Comparison of ENCODE assay signal across 13 cellular contexts in genomic region chr1:200379431-200379755, GRCh38. TPM values are rescaled to one million over a fixed set of nuclear protein-coding genes. Genes with fewer than 3 reads are reported as not detected.
DNase-seq lines count a peak whose midpoint lies in the region; ATAC-seq and TF ChIP-seq lines count a peak whose summit lies in the region.
"Had no signal": no experiment of that assay in that cellular context is flagged by ENCODE, and none has a peak within 500 bp of the region (broad histone marks: within the 10 kb centered on the region; RNA-seq: fewer than 3 reads in every experiment).

No MANE protein-coding gene starts in this region.

- intact Hi-C loops in left lung (cut with DNase I), result no loop called here

- in situ Hi-C loops in GM23248 (cut with MboI), result no loop called here

- peaks cover 51% of the 10 kb centered on the region for H3K4me1 ChIP-seq in GM23248 (ENCODE audit: insufficient read depth)
- peaks cover 11% of the 10 kb centered on the region for H3K4me1 ChIP-seq in smooth muscle cell (ENCODE audit: low read depth)
- peaks cover 0 to 6% of the 10 kb centered on the region in 2 donors for H3K4me1 ChIP-seq in left lung

- no peaks in the 10 kb centered on the region for H3K9me3 ChIP-seq in GM23248 (ENCODE audit: low read depth)
- no peaks in the 10 kb centered on the region for H3K9me3 ChIP-seq in smooth muscle cell (replicated peaks; ENCODE audit: low read depth)
- H3K9me3 ChIP-seq in left lung, result no peaks in the 10 kb centered on the region
- H3K9me3 ChIP-seq: adrenal gland had no signal

- no peaks in the 10 kb centered on the region for H3K9me2 ChIP-seq in GM23248 (ENCODE audit: insufficient read depth)

- CTCF ChIA-PET in RWPE1 (lab: Yijun Ruan, JAX), result interaction anchor here (0.5 to 0.7 kb wide), 6 partner anchors 10 to 567 kb away, joined by 3 read pairs; partner anchors contain the start of gene ZNF281

- H3K27me3 Mint-ChIP-seq in activated naive CD8-positive, alpha-beta T cell treated with anti-CD3 and anti-CD28 coated beads, Interleukin-2, amount 50 U/mL, for 24 hours, result no peaks in the 10 kb centered on the region
- H3K27me3 Mint-ChIP-seq: stimulated activated naive B cell treated with anti-CD40 and anti-IgM and Interleukin-4, amounts not matched to agents 10 μg/mL and 1 μg/mL and 100 μg/mL, for 72 hours had no signal

- ATAC-seq in left lung, result no peak
- no peak for ATAC-seq in GM18867 (IDR thresholded peaks at IDR 0.05; ENCODE audit: unreplicated experiment)
- no peak for ATAC-seq in GM18868 (IDR thresholded peaks at IDR 0.05; ENCODE audit: unreplicated experiment)
- ATAC-seq in activated naive CD8-positive, alpha-beta T cell treated with anti-CD3 and anti-CD28 coated beads, Interleukin-2, amount 50 U/mL, for 24 hours, result no peak
- ATAC-seq: activated CD8-positive, alpha-beta T cell treated with anti-CD3 and anti-CD28 coated beads, Interleukin-2, amount 10 ng/mL, durations not matched to agents 7 days and 5 days; stimulated activated naive B cell treated with anti-CD40 and anti-IgM and Interleukin-4, amounts not matched to agents 10 μg/mL and 1 μg/mL and 100 μg/mL, for 72 hours had no signal

- H3K4me1 Mint-ChIP-seq in activated naive CD8-positive, alpha-beta T cell treated with anti-CD3 and anti-CD28 coated beads, Interleukin-2, amount 50 U/mL, for 24 hours, result peaks cover 7% of the 10 kb centered on the region

- H3K4me3 ChIP-seq in GM23248 (no peak overlapping the region), fibroblast of pulmonary artery (replicated peaks; ENCODE audit: low read depth, low read length) (no peak overlapping the region), smooth muscle cell (no peak overlapping the region), left lung (no peak overlapping the region)
- H3K4me3 ChIP-seq: adrenal gland had no signal

- DNase-seq in GM23248 (peak; percentile 91), RWPE1 (ENCODE audit: low spot score) (peak; percentile 94), fibroblast of pulmonary artery (ENCODE audit: low read depth) (peak; percentile 93), smooth muscle cell (lab: John Stamatoyannopoulos, UW; ENCODE audit: unreplicated experiment) (no peak), left lung (no peak)
- no peak for DNase-seq in activated naive CD8-positive, alpha-beta T cell treated with anti-CD3 and anti-CD28 coated beads, Interleukin-2, amount 50 U/mL, for 24 hours
- DNase-seq: activated CD8-positive, alpha-beta T cell treated with anti-CD3 and anti-CD28 coated beads, Interleukin-2, amount 10 ng/mL, durations not matched to agents 7 days and 5 days; adrenal gland; NCI-H2171 treated with DMSO at 0.1 percent for 48 hours; stimulated activated CD4-positive, alpha-beta T cell treated with anti-CD3 and anti-CD28 coated beads, Interleukin-12 subunit alpha, Interleukin-12 subunit beta, amount 100 ng/mL, for 4 hours; stimulated activated naive B cell treated with anti-CD40 and anti-IgM and Interleukin-4, amounts not matched to agents 10 μg/mL and 1 μg/mL and 100 μg/mL, for 72 hours had no signal

- H3K4me2 ChIP-seq in GM23248 (ENCODE audit: unreplicated experiment) (peak overlapping the region; percentile 61), smooth muscle cell (peak overlapping the region; percentile 69)

- POLR2A ChIA-PET in RWPE1 (lab: Yijun Ruan, JAX; ENCODE audit: low non-redundant PET), result no interaction called here

- no peaks in the 10 kb centered on the region for H3K27me3 ChIP-seq in GM23248 (replicated peaks; ENCODE audit: insufficient read depth)
- H3K27me3 ChIP-seq in smooth muscle cell (ENCODE audit: low read depth), result no peaks in the 10 kb centered on the region
- H3K27me3 ChIP-seq in left lung, result no peaks in the 10 kb centered on the region
- H3K27me3 ChIP-seq: adrenal gland had no signal

- H3K9ac ChIP-seq in GM23248 (no peak overlapping the region), smooth muscle cell (ENCODE audit: low read depth) (no peak overlapping the region)

- H3K4me3 Mint-ChIP-seq in activated naive CD8-positive, alpha-beta T cell treated with anti-CD3 and anti-CD28 coated beads, Interleukin-2, amount 50 U/mL, for 24 hours, result no peak overlapping the region
- H3K4me3 Mint-ChIP-seq: activated CD8-positive, alpha-beta T cell treated with anti-CD3 and anti-CD28 coated beads, Interleukin-2, amount 10 ng/mL, durations not matched to agents 7 days and 5 days; stimulated activated naive B cell treated with anti-CD40 and anti-IgM and Interleukin-4, amounts not matched to agents 10 μg/mL and 1 μg/mL and 100 μg/mL, for 72 hours had no signal

- 0 to 3% methylated on average over 1 of the region's 1 CpG for WGBS in GM23248 (ENCODE audit: low coverage in 1 of 2, low lambda C conversion rate in 2 of 2, missing lambda C conversion rate in 2 of 2), 2 experiments
- WGBS in smooth muscle cell (ENCODE audit: low lambda C conversion rate), result 4% methylated on average over 1 of the region's 1 CpG

- H2AFZ ChIP-seq in GM23248 (no peak overlapping the region), smooth muscle cell (ENCODE audit: low read depth) (no peak overlapping the region)

- peak overlapping the region; percentile 64 for H3K27ac ChIP-seq in GM23248
- peak overlapping the region; percentile 94 for H3K27ac ChIP-seq in RWPE1
- peak overlapping the region; percentile 79 for H3K27ac ChIP-seq in smooth muscle cell (ENCODE audit: low read depth)
- no peak overlapping the region for H3K27ac ChIP-seq in left lung
- H3K27ac ChIP-seq: adrenal gland had no signal

- peaks cover 61% of the 10 kb centered on the region for H3F3A ChIP-seq in GM23248 (ENCODE audit: insufficient read depth)
- H3F3A ChIP-seq in smooth muscle cell (ENCODE audit: low read depth), result peaks cover 4% of the 10 kb centered on the region

- H3K9me3 Mint-ChIP-seq in activated naive CD8-positive, alpha-beta T cell treated with anti-CD3 and anti-CD28 coated beads, Interleukin-2, amount 50 U/mL, for 24 hours, result no peaks in the 10 kb centered on the region

- H4K20me1 ChIP-seq in GM23248 (ENCODE audit: insufficient read depth) (no peaks in the 10 kb centered on the region), smooth muscle cell (ENCODE audit: low read depth) (no peaks in the 10 kb centered on the region)

- H3K36me3 ChIP-seq in GM23248 (ENCODE audit: low read depth) (no peaks in the 10 kb centered on the region), smooth muscle cell (ENCODE audit: low read depth) (no peaks in the 10 kb centered on the region), left lung (no peaks in the 10 kb centered on the region)
- H3K36me3 ChIP-seq: adrenal gland had no signal

- H3K27ac Mint-ChIP-seq in activated naive CD8-positive, alpha-beta T cell treated with anti-CD3 and anti-CD28 coated beads, Interleukin-2, amount 50 U/mL, for 24 hours, result no peak overlapping the region
- H3K27ac Mint-ChIP-seq: activated CD8-positive, alpha-beta T cell treated with anti-CD3 and anti-CD28 coated beads, Interleukin-2, amount 10 ng/mL, durations not matched to agents 7 days and 5 days; stimulated activated naive B cell treated with anti-CD40 and anti-IgM and Interleukin-4, amounts not matched to agents 10 μg/mL and 1 μg/mL and 100 μg/mL, for 72 hours had no signal

- no peaks in the 10 kb centered on the region for H3K36me3 Mint-ChIP-seq in activated naive CD8-positive, alpha-beta T cell treated with anti-CD3 and anti-CD28 coated beads, Interleukin-2, amount 50 U/mL, for 24 hours (ENCODE audit: low read depth)

- no peaks in the 10 kb centered on the region for H3K79me2 ChIP-seq in GM23248 (ENCODE audit: insufficient read depth)
- H3K79me2 ChIP-seq in smooth muscle cell (ENCODE audit: low read depth), result no peaks in the 10 kb centered on the region

- TF ChIP-seq CTCF in RWPE1 (conservative IDR thresholded peaks at IDR 0.05; ENCODE audit: low read depth), result no peak
- TF ChIP-seq CTCF in fibroblast of pulmonary artery (IDR thresholded peaks at IDR 0.05; ENCODE audit: low read length, missing control alignments), result no peak
- TF ChIP-seq CTCF in smooth muscle cell (IDR thresholded peaks at IDR 0.05; ENCODE audit: borderline replicate concordance, insufficient read depth, poor library complexity, severe bottlenecking), result no peak
- TF ChIP-seq CTCF in left lung (IDR thresholded peaks at IDR 0.05), result no peak

RNA-seq across cellular contexts. Expression of gene ZNF281, which starts 30.4 kb away (rescaled TPM):
- total RNA-seq in GM23248 (2014; rRNA removed; shearing (Covaris generic)), result 41.6 and 45.2 TPM in 2 replicates
- 39.1 and 40.3 TPM in 2 replicates for polyA plus RNA-seq in GM23248 (2016; fragmentation: Nextera tagmentation; extraction: Ambion mirVana)
- 59.4 and 64.4 TPM in 2 replicates for total RNA-seq in smooth muscle cell
- polyA plus RNA-seq in smooth muscle cell, result 34.4 and 35.0 TPM in 2 replicates
- total RNA-seq in left lung, result 10 to 100 TPM; 18.1 to 25.3 TPM

Comparison
In these comparisons a context has a peak if more than half of its experiments do, and no peak if none do; other contexts are left out.
1. DNase-seq: peak in GM23248 (single experiment), RWPE1 (single experiment) and fibroblast of pulmonary artery (single experiment); none in smooth muscle cell (single experiment), left lung (0 of 2) and activated naive CD8-positive, alpha-beta T cell treated with anti-CD3 and anti-CD28 coated beads, Interleukin-2, amount 50 U/mL, for 24 hours (single experiment).
2. H3K27ac ChIP-seq: peak in GM23248 (single experiment), RWPE1 (single experiment) and smooth muscle cell (single experiment); none in left lung (0 of 2).